In the genomic region with DNA sequence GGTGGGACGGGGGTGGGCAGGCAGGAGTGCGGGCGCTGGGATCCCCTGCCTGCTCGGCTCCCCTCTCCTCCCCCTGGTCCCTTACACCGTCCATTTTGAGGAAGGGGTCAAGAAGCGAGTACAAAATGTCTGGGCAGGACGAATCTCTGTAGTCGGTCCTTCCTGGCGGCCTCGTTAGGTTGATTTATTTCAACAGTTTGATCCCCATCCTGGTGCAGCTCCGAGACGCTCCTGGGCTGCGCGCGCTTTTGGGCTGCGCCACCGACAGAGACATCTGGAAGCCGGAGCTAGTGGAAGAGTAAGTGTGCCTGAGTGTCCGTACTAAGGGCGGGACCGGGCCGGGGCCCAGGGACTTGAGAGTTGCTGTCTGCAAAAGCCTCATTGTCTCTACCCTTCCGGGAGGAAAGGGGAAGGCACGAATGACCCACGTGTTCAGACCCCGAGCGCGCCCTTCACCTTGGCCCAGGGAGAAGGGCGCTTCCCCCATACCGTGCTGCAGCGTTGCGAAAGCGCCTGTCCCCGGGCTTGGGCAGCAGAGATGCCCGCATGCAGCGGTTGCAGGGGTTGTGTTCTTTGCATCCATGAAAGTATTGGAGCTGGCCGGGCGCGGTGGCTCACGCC, we compare ENCODE assay signal across 8 cellular contexts. TPM values are rescaled to one million over a fixed set of nuclear protein-coding genes. Genes with fewer than 3 reads are reported as not detected.
DNase-seq lines count a peak whose midpoint lies in the region; ATAC-seq, FAIRE-seq and TF ChIP-seq lines count a peak whose summit lies in the region.

No MANE protein-coding gene starts in this region.

- CTCF ChIA-PET in PC-9 (lab: Charles Lee), result interaction anchor here (0.7 to 1.2 kb wide), 4 partner anchors 16 to 54 kb away, joined by 4 to 15 read pairs (median 5); a partner anchor contains a TSS
- CTCF ChIA-PET in HepG2 (lab: Yijun Ruan, JAX; ENCODE audit: low intra/inter-chr PET ratio, low total read pairs), result interaction anchor here (1.8 kb wide), 2 partner anchors 19 to 37 kb away, joined by 8 to 10 read pairs; no protein-coding TSS in a partner anchor

- no peaks in the 10 kb centered on the region for H4K20me1 ChIP-seq in PC-9 (ENCODE audit: insufficient read depth)
- H4K20me1 ChIP-seq in HepG2 (ENCODE audit: insufficient read depth, low read length), result no peaks in the 10 kb centered on the region

- H3K9ac ChIP-seq in HepG2 (ENCODE audit: insufficient read depth, low read depth, low read length), result peak overlapping the region; percentile 74
- peak overlapping the region in 1 of 5 donors; percentile 58 for H3K9ac ChIP-seq in subcutaneous abdominal adipose tissue (ENCODE audit: low read length in 5 of 5)

- no peaks in the 10 kb centered on the region for H3K4me1 ChIP-seq in BE2C
- peaks cover 25% of the 10 kb centered on the region for H3K4me1 ChIP-seq in PC-9 (replicated peaks; ENCODE audit: insufficient read depth)
- H3K4me1 ChIP-seq in HepG2 (ENCODE audit: insufficient read depth, low read length), result peaks cover 15% of the 10 kb centered on the region
- peaks cover 0 to 13% (median 11%) of the 10 kb centered on the region in 5 donors for H3K4me1 ChIP-seq in subcutaneous abdominal adipose tissue (ENCODE audit: control insufficient read depth in 5 of 5, insufficient read depth in 5 of 5, low read length in 5 of 5)

- TF ChIP-seq EP300 in HepG2 (IDR thresholded peaks at IDR 0.05; ENCODE audit: low read depth in 2 of 2, low read length in 2 of 2) (no peak), HepG2 (CRISPR knock-in tag; IDR thresholded peaks at IDR 0.05; ENCODE audit: borderline replicate concordance) (0 out of 2 replicates have a peak, but pooled peaks have one; percentile 17)

- TF ChIP-seq POLR2A in GM19099 (IDR thresholded peaks at IDR 0.05; ENCODE audit: extremely low read depth, insufficient read length, low read depth) (peak; percentile 64), HepG2 (IDR thresholded peaks at IDR 0.05; ENCODE audit: insufficient read depth in 1 of 2, low read depth in 2 of 2, low read length in 2 of 2) (peak in 1 of 2 experiments; percentile 68; a peak in 3 of 4 replicates)

- H3K27ac ChIP-seq in PC-9, result peak overlapping the region; percentile 99
- peak overlapping the region in 1 of 2 donors; percentile 51 for H3K27ac ChIP-seq in coronary artery
- H3K27ac ChIP-seq in HepG2 (ENCODE audit: extremely low read length, insufficient read depth, low read length), result peak overlapping the region; percentile 80
- no peak overlapping the region for H3K27ac ChIP-seq in subcutaneous abdominal adipose tissue (ENCODE audit: low read depth, low read length)

- DNase-seq in BE2C (peak; percentile 70), PC-9 (peak; percentile 66 to 75), coronary artery (ENCODE audit: low spot score) (no peak), HepG2 (ENCODE audit: low spot score) (peak; percentile 67)

- H3K4me2 ChIP-seq in PC-9 (peak overlapping the region; percentile 87), HepG2 (ENCODE audit: low read depth, low read length) (peak overlapping the region; percentile 77)

- TF ChIP-seq RAD21 in HepG2 (CRISPR knock-in tag; IDR thresholded peaks at IDR 0.05), result no peak

- 55% methylated on average over 2 of the region's 40 CpGs for WGBS in HepG2 (ENCODE audit: low lambda C conversion rate)

- no TSS peak for BruUV-seq in PC-9 (replicated peaks; lab: Mats Ljungman, UMichigan)
- BruUV-seq in HepG2 (replicated peaks; lab: Mats Ljungman, UMichigan), result TSS peak; percentile 82

- no peaks in the 10 kb centered on the region for H3K36me3 ChIP-seq in BE2C
- H3K36me3 ChIP-seq in PC-9 (ENCODE audit: low read depth), result peaks cover 8% of the 10 kb centered on the region; the same call in 1 of the 2 replicates
- peaks cover 0 to 1% of the 10 kb centered on the region in 2 experiments; a peak in 1 of 5 replicates for H3K36me3 ChIP-seq in HepG2 (replicated peaks in 1 of 2; ENCODE audit: control insufficient read depth in 1 of 2, insufficient read depth in 2 of 2, low read length in 2 of 2)
- no peaks in the 10 kb centered on the region for H3K36me3 ChIP-seq in subcutaneous abdominal adipose tissue (ENCODE audit: control insufficient read depth in 5 of 5, insufficient read depth in 5 of 5, low read length in 5 of 5)

- H3K27me3 ChIP-seq in BE2C (no peaks in the 10 kb centered on the region), PC-9 (ENCODE audit: insufficient read depth, low read depth) (no peaks in the 10 kb centered on the region), HepG2 (ENCODE audit: control insufficient read depth in 1 of 2, insufficient read depth in 2 of 2, low read length in 2 of 2) (no peaks in the 10 kb centered on the region), subcutaneous abdominal adipose tissue (ENCODE audit: control insufficient read depth in 5 of 5, insufficient read depth in 4 of 5, low read length in 5 of 5) (no peaks in the 10 kb centered on the region)

- H3K9me2 ChIP-seq in PC-9 (ENCODE audit: insufficient read depth), result no peaks in the 10 kb centered on the region

- H3K4me3 ChIP-seq in BE2C (ENCODE audit: low read depth, low read length), result peak overlapping the region; percentile 83
- H3K4me3 ChIP-seq in PC-9, result peak overlapping the region; percentile 79
- peak overlapping the region; percentile 70 for H3K4me3 ChIP-seq in coronary artery
- peak overlapping the region; percentile 58 to 87 (median 68) for H3K4me3 ChIP-seq in HepG2 (replicated peaks in 1 of 3; ENCODE audit: insufficient read depth in 1 of 3, low read depth in 2 of 3, low read length in 3 of 3)
- H3K4me3 ChIP-seq in subcutaneous abdominal adipose tissue (ENCODE audit: low read depth in 1 of 5, low read length in 5 of 5), result peak overlapping the region; percentile 61 to 72 (median 70)

- ATAC-seq in HepG2, result peak; percentile 78
- ATAC-seq in HG03571 (IDR thresholded peaks at IDR 0.05; ENCODE audit: unreplicated experiment), result no peak
- ATAC-seq in HG03565 (IDR thresholded peaks at IDR 0.05; ENCODE audit: unreplicated experiment), result no peak

- peaks cover 62% of the 10 kb centered on the region for H3F3A ChIP-seq in PC-9 (ENCODE audit: insufficient read depth, low read depth)

- H3K79me2 ChIP-seq in PC-9 (ENCODE audit: low read depth) (peaks cover 11% of the 10 kb centered on the region), HepG2 (ENCODE audit: insufficient read depth, low read length) (no peaks in the 10 kb centered on the region)

- POLR2A ChIA-PET in PC-9 (lab: Charles Lee; ENCODE audit: unreplicated experiment) (interaction anchor here (0.6 to 0.7 kb wide), 3 partner anchors 18 to 68 kb away, joined by 3 to 6 read pairs (median 4); no protein-coding TSS in a partner anchor), HepG2 (lab: Yijun Ruan, JAX) (interaction anchor here (1.1 to 2.3 kb wide), 5 partner anchors 12 to 52 kb away, joined by 3 to 9 read pairs (median 3); partner anchors contain the start of gene CARD8)

- TF ChIP-seq CTCF in BE2C (IDR thresholded peaks at IDR 0.05; ENCODE audit: low read depth, low read length) (no peak), PC-9 (conservative IDR thresholded peaks at IDR 0.05) (no peak), coronary artery (IDR thresholded peaks at IDR 0.05) (no peak), HepG2 (CRISPR knock-in tag; IDR thresholded peaks at IDR 0.05) (no peak)

- in situ Hi-C loops in HepG2 (cut with HindIII; ENCODE audit: extremely low pct_ligation_motif_present, low pct_unique_long_range_greater_than_20kb), result loop anchor here (5.0 to 25.0 kb wide), 2 partner anchors 36 to 309 kb away; no protein-coding TSS in a partner anchor

- H3K9me3 ChIP-seq in BE2C (no peaks in the 10 kb centered on the region), PC-9 (ENCODE audit: insufficient read depth, low read depth) (no peaks in the 10 kb centered on the region), HepG2 (ENCODE audit: low read length) (no peaks in the 10 kb centered on the region), subcutaneous abdominal adipose tissue (ENCODE audit: control insufficient read depth in 5 of 5, low read length in 5 of 5) (no peaks in the 10 kb centered on the region)

- intact Hi-C loops in PC-9 (cut with micrococcal nuclease; ENCODE audit: unreplicated experiment) (loop anchor here (1.0 to 2.0 kb wide), 3 partner anchors 20 to 221 kb away; no protein-coding TSS in a partner anchor), HepG2 (cut with micrococcal nuclease; ENCODE audit: unreplicated experiment) (no loop called here)

- FAIRE-seq in HepG2 (lab: Jason Lieb, UNC), result peak; percentile 68

- H2AFZ ChIP-seq in PC-9 (peak overlapping the region; percentile 71), HepG2 (ENCODE audit: low read length) (peak overlapping the region; percentile 90)

RNA-seq across cellular contexts. Expression of gene ZNF114, which starts 1.8 kb away (rescaled TPM):
- polyA plus RNA-seq in BE2C (2012; ENCODE audit: insufficient read depth, insufficient read length, low read depth), result 2.5 TPM
- 14.8 and 15.5 TPM in 2 replicates for total RNA-seq in PC-9 (2021)
- total RNA-seq in HepG2 (2016; rRNA removed; fragmentation: Illumina TruSeq; extraction: Trizol), result 13.3 and 18.0 TPM in 2 replicates
- 4.1 and 5.6 TPM in 2 replicates for total RNA-seq in HepG2 (2016; cell fraction: cytosol; rRNA removed; fragmentation: Illumina TruSeq; extraction: Trizol; ENCODE audit: low read depth)
- total RNA-seq in HepG2 (2016; cell fraction: insoluble cytoplasmic fraction; rRNA removed; fragmentation: Illumina TruSeq; extraction: Trizol), result 13.4 and 17.1 TPM in 2 replicates
- total RNA-seq in HepG2 (2016; cell fraction: membrane; rRNA removed; fragmentation: Illumina TruSeq; extraction: Trizol), result 9.9 and 12.6 TPM in 2 replicates
- 7.2 and 8.3 TPM in 2 replicates for total RNA-seq in HepG2 (2016; cell fraction: nucleus; rRNA removed; fragmentation: Illumina TruSeq; extraction: Trizol)
- 2.1 and 3.4 TPM in 2 replicates for polyA plus RNA-seq in HepG2 (2011; rRNA removed)
- 2.4 and 3.1 TPM in 2 replicates for polyA plus RNA-seq in HepG2 (2011; cell fraction: cytosol; rRNA removed)
- 1.5 and 2.4 TPM in 2 replicates for polyA plus RNA-seq in HepG2 (2011; cell fraction: nucleus; rRNA removed)
- polyA plus RNA-seq in HepG2 (2012), result 1.7 TPM in 2 replicates
- polyA plus RNA-seq in HepG2 (2016; cell fraction: cytosol; fragmentation: Illumina TruSeq; extraction: Trizol; ENCODE audit: low read depth), result 0.91 and 1.1 TPM in 2 replicates
- 11.6 and 12.0 TPM in 2 replicates for polyA plus RNA-seq in HepG2 (2016; cell fraction: insoluble cytoplasmic fraction; fragmentation: Illumina TruSeq; extraction: Trizol; ENCODE audit: low read depth)
- polyA plus RNA-seq in HepG2 (2016; cell fraction: membrane; fragmentation: Illumina TruSeq; extraction: Trizol; ENCODE audit: low read depth), result 2.7 and 3.7 TPM in 2 replicates
- polyA plus RNA-seq in HepG2 (2016; cell fraction: nucleus; fragmentation: Illumina TruSeq; extraction: Trizol; ENCODE audit: insufficient read depth, low read depth), result 14.1 and 14.6 TPM in 2 replicates
- polyA minus RNA-seq in HepG2 (2011; rRNA and poly(A)+ RNA removed; ENCODE audit: low replicate concordance), result 4.2 and 4.6 TPM in 2 replicates
- polyA minus RNA-seq in HepG2 (2011; cell fraction: cytosol; rRNA and poly(A)+ RNA removed), result 3.3 and 6.2 TPM in 2 replicates
- polyA minus RNA-seq in HepG2 (2011; cell fraction: nucleus; rRNA and poly(A)+ RNA removed), result 6.3 and 7.2 TPM in 2 replicates

RNA-seq across cellular contexts. Expression of gene CARD8, which starts 15.9 kb away (rescaled TPM):
- 3.1 TPM for polyA plus RNA-seq in BE2C (2012; ENCODE audit: insufficient read depth, insufficient read length, low read depth)
- total RNA-seq in PC-9 (2021) (17.7 and 25.6 TPM in 2 replicates), HepG2 (2016; rRNA removed; fragmentation: Illumina TruSeq; extraction: Trizol) (19.2 and 22.6 TPM in 2 replicates)
- 10.5 and 12.2 TPM in 2 replicates for total RNA-seq in HepG2 (2016; cell fraction: cytosol; rRNA removed; fragmentation: Illumina TruSeq; extraction: Trizol; ENCODE audit: low read depth)
- total RNA-seq in HepG2 (2016; cell fraction: insoluble cytoplasmic fraction; rRNA removed; fragmentation: Illumina TruSeq; extraction: Trizol), result 20.3 and 22.0 TPM in 2 replicates
- total RNA-seq in HepG2 (2016; cell fraction: membrane; rRNA removed; fragmentation: Illumina TruSeq; extraction: Trizol), result 14.9 and 16.2 TPM in 2 replicates
- 27.3 and 27.4 TPM in 2 replicates for total RNA-seq in HepG2 (2016; cell fraction: nucleus; rRNA removed; fragmentation: Illumina TruSeq; extraction: Trizol)
- 12.6 and 15.0 TPM in 2 replicates for polyA plus RNA-seq in HepG2 (2011; rRNA removed)
- polyA plus RNA-seq in HepG2 (2011; cell fraction: cytosol; rRNA removed), result 6.0 and 6.2 TPM in 2 replicates
- polyA plus RNA-seq in HepG2 (2011; cell fraction: nucleus; rRNA removed), result 55.7 and 59.6 TPM in 2 replicates
- polyA plus RNA-seq in HepG2 (2012), result 15.3 and 16.1 TPM in 2 replicates
- polyA plus RNA-seq in HepG2 (2016; cell fraction: cytosol; fragmentation: Illumina TruSeq; extraction: Trizol; ENCODE audit: low read depth), result 8.2 and 8.4 TPM in 2 replicates
- polyA plus RNA-seq in HepG2 (2016; cell fraction: insoluble cytoplasmic fraction; fragmentation: Illumina TruSeq; extraction: Trizol; ENCODE audit: low read depth), result 18.5 and 19.2 TPM in 2 replicates
- polyA plus RNA-seq in HepG2 (2016; cell fraction: membrane; fragmentation: Illumina TruSeq; extraction: Trizol; ENCODE audit: low read depth), result 9.8 TPM in 2 replicates
- 40.8 and 46.1 TPM in 2 replicates for polyA plus RNA-seq in HepG2 (2016; cell fraction: nucleus; fragmentation: Illumina TruSeq; extraction: Trizol; ENCODE audit: insufficient read depth, low read depth)
- polyA minus RNA-seq in HepG2 (2011; rRNA and poly(A)+ RNA removed; ENCODE audit: low replicate concordance), result 11.4 and 14.4 TPM in 2 replicates
- polyA minus RNA-seq in HepG2 (2011; cell fraction: cytosol; rRNA and poly(A)+ RNA removed), result 6.8 and 7.5 TPM in 2 replicates
- polyA minus RNA-seq in HepG2 (2011; cell fraction: nucleus; rRNA and poly(A)+ RNA removed), result 61.5 and 62.0 TPM in 2 replicates

RNA-seq across cellular contexts. Expression of gene EMP3, which starts 53.7 kb away (rescaled TPM):
- polyA plus RNA-seq in BE2C (2012; ENCODE audit: insufficient read depth, insufficient read length, low read depth), result 32.6 TPM
- total RNA-seq in PC-9 (2021), result 29.0 and 56.3 TPM in 2 replicates
- 1.6 and 2.2 TPM in 2 replicates for total RNA-seq in HepG2 (2016; rRNA removed; fragmentation: Illumina TruSeq; extraction: Trizol)
- total RNA-seq in HepG2 (2016; cell fraction: cytosol; rRNA removed; fragmentation: Illumina TruSeq; extraction: Trizol; ENCODE audit: low read depth), result 2.2 and 3.4 TPM in 2 replicates
- 2.7 and 3.2 TPM in 2 replicates for total RNA-seq in HepG2 (2016; cell fraction: insoluble cytoplasmic fraction; rRNA removed; fragmentation: Illumina TruSeq; extraction: Trizol)
- 0.96 and 1.1 TPM in 2 replicates for total RNA-seq in HepG2 (2016; cell fraction: membrane; rRNA removed; fragmentation: Illumina TruSeq; extraction: Trizol)
- 3.0 and 4.7 TPM in 2 replicates for total RNA-seq in HepG2 (2016; cell fraction: nucleus; rRNA removed; fragmentation: Illumina TruSeq; extraction: Trizol)
- 7.8 and 9.4 TPM in 2 replicates for polyA plus RNA-seq in HepG2 (2011; rRNA removed)
- 10.0 and 10.8 TPM in 2 replicates for polyA plus RNA-seq in HepG2 (2011; cell fraction: cytosol; rRNA removed)
- 3.4 and 3.5 TPM in 2 replicates for polyA plus RNA-seq in HepG2 (2011; cell fraction: nucleus; rRNA removed)
- polyA plus RNA-seq in HepG2 (2012), result 4.8 and 7.1 TPM in 2 replicates
- 4.6 and 4.7 TPM in 2 replicates for polyA plus RNA-seq in HepG2 (2016; cell fraction: cytosol; fragmentation: Illumina TruSeq; extraction: Trizol; ENCODE audit: low read depth)
- 1.7 and 2.4 TPM in 2 replicates for polyA plus RNA-seq in HepG2 (2016; cell fraction: insoluble cytoplasmic fraction; fragmentation: Illumina TruSeq; extraction: Trizol; ENCODE audit: low read depth)
- 3.2 and 3.6 TPM in 2 replicates for polyA plus RNA-seq in HepG2 (2016; cell fraction: membrane; fragmentation: Illumina TruSeq; extraction: Trizol; ENCODE audit: low read depth)
- polyA plus RNA-seq in HepG2 (2016; cell fraction: nucleus; fragmentation: Illumina TruSeq; extraction: Trizol; ENCODE audit: insufficient read depth, low read depth), result 7.0 TPM in 2 replicates
- 11.4 and 319 TPM in 2 replicates for polyA minus RNA-seq in HepG2 (2011; rRNA and poly(A)+ RNA removed; ENCODE audit: low replicate concordance)
- 2.8 and 3.1 TPM in 2 replicates for polyA minus RNA-seq in HepG2 (2011; cell fraction: cytosol; rRNA and poly(A)+ RNA removed)
- polyA minus RNA-seq in HepG2 (2011; cell fraction: nucleus; rRNA and poly(A)+ RNA removed), result 2.0 and 4.0 TPM in 2 replicates
